In the genomic region with DNA sequence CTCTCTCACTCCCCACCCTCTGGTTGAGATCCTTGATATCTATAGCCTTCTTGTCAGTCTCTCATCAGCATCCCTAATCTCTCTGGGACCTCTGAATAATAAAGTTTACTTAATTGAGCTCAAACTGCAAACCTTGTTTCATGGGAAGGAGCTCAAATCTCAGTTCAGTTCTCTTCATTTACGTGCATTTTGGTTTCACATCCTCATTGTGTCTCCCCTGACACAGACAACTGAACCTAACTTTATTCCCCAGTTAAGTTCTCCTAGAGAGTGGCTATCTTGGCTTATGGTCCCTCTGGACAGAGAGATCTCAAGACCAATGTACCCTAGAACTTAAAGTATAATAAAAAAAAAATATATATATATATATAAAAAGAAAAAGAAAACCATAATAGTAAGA, we compare ENCODE assay signal across 24 cellular contexts. TPM values are rescaled to one million over a fixed set of nuclear protein-coding genes. Genes with fewer than 3 reads are reported as not detected.
"Had no signal": no experiment of that assay in that cellular context is flagged by ENCODE, and none has a peak within 500 bp of the region (broad histone marks: within the 10 kb centered on the region; RNA-seq: fewer than 3 reads in every experiment).

No MANE protein-coding gene starts in this region.

- H3K4me1 ChIP-seq: left ventricle myocardium inferior, right atrium auricular region, right lobe of liver, tibial nerve, upper lobe of left lung had no signal

- H3K27ac ChIP-seq: hepatocyte, left ventricle myocardium inferior, ovary, right atrium auricular region, right lobe of liver, tibial nerve, upper lobe of left lung had no signal

- H3K4me2 ChIP-seq: hepatocyte, smooth muscle cell had no signal

- H3K27me3 ChIP-seq: hepatocyte, ovary, right atrium auricular region, right lobe of liver, tibial nerve, upper lobe of left lung had no signal

- H3K9me3 ChIP-seq: left ventricle myocardium inferior, ovary, right lobe of liver, upper lobe of left lung had no signal

- DNase-seq: islet precursor cell; left ventricle myocardium inferior; mesendoderm; naive thymus-derived CD4-positive, alpha-beta T cell; ovary; right lobe of liver; stimulated activated CD4-positive, alpha-beta T cell treated with anti-CD3 and anti-CD28 coated beads, Interleukin-1b, Interleukin-23, amount 100 ng/mL, for 48 hours; stimulated activated CD4-positive, alpha-beta T cell treated with anti-CD3 and anti-CD28 coated beads, Interleukin-2, amount 100 ng/mL, for 48 hours; stimulated activated CD4-positive, alpha-beta T cell treated with anti-CD3 and anti-CD28 coated beads, Interleukin-4, amount 100 ng/mL, for 4 hours; stimulated activated CD8-positive, alpha-beta memory T cell treated with anti-CD3 and anti-CD28 coated beads, Interleukin-4, amount 100 ng/mL, for 48 hours; stimulated activated naive CD4-positive, alpha-beta T cell treated with Interleukin-2 at 50 U/mL for 16 hours; stimulated activated naive CD8-positive, alpha-beta T cell treated with anti-CD3 and anti-CD28 coated beads, Interleukin-15, amount 100 ng/mL, for 72 hours; substantia nigra; upper lobe of left lung had no signal

- H2AFZ ChIP-seq: hepatocyte had no signal

- H3K4me3 ChIP-seq: hepatocyte, left ventricle myocardium inferior, lung, ovary, right atrium auricular region, right lobe of liver, smooth muscle cell, tibial nerve, upper lobe of left lung had no signal

- H3K36me3 ChIP-seq: left ventricle myocardium inferior, ovary, right atrium auricular region, right lobe of liver, tibial nerve, upper lobe of left lung had no signal

- ATAC-seq: naive thymus-derived CD4-positive, alpha-beta T cell; natural killer cell treated with Interleukin-12 subunit alpha and Interleukin-12 subunit beta and Interleukin-15 and Interleukin-18, amount 100 ng/mL, for 72 hours; right lobe of liver; stimulated activated memory B cell treated with anti-CD40 and anti-IgM and Interleukin-4, amounts not matched to agents 10 μg/mL and 1 μg/mL and 100 μg/mL, for 72 hours; stimulated activated naive CD8-positive, alpha-beta T cell treated with anti-CD3 and anti-CD28 coated beads, Interleukin-15, amount 100 ng/mL, for 72 hours had no signal

- H3K79me2 ChIP-seq: hepatocyte had no signal

RNA-seq across cellular contexts. Expression of gene NXPE2, which starts 47.3 kb away (rescaled TPM):
- total RNA-seq: kidney epithelial cell; mononuclear cell; naive thymus-derived CD4-positive, alpha-beta T cell; natural killer cell treated with Interleukin-12 subunit alpha and Interleukin-12 subunit beta and Interleukin-15 and Interleukin-18, amount 100 ng/mL, for 72 hours; pulmonary artery endothelial cell; right lobe of liver had no signal
